In genomic region chr17:76388966-76389888, GRCh38 we compare ENCODE assay signal across 2 cellular contexts.
TF ChIP-seq lines count a peak whose summit lies in the region.

No MANE protein-coding gene starts in this region.

TF ChIP-seq in HepG2, 621 proteins besides CTCF, POLR2A, EP300 and RAD21 (continues in another document):
- TF ChIP-seq ATF6 (CRISPR knock-in tag; conservative IDR thresholded peaks at IDR 0.05), result no peak
- no peak for TF ChIP-seq ZSCAN29 (CRISPR knock-in tag; conservative IDR thresholded peaks at IDR 0.05)
- peak; percentile 77; the same call in 1 of the 2 replicates for TF ChIP-seq ZC3H4 (CRISPR knock-in tag; IDR thresholded peaks at IDR 0.05; ENCODE audit: borderline replicate concordance)
- TF ChIP-seq MAFK (conservative IDR thresholded peaks at IDR 0.05 in 1 of 2, IDR thresholded peaks at IDR 0.05 in 1 of 2; ENCODE audit: low read length in 2 of 2), result no peak
- peak; percentile 54; the same call in 1 of the 2 replicates for TF ChIP-seq SALL2 (CRISPR knock-in tag; IDR thresholded peaks at IDR 0.05)
- TF ChIP-seq ZNF691 (CRISPR knock-in tag; IDR thresholded peaks at IDR 0.05; ENCODE audit: borderline replicate concordance, low read depth), result no peak
- TF ChIP-seq BCL3 (CRISPR knock-in tag; IDR thresholded peaks at IDR 0.05), result no peak
- no peak for TF ChIP-seq BORCS8-MEF2B (CRISPR knock-in tag; IDR thresholded peaks at IDR 0.05)
- TF ChIP-seq ZMYM4 (CRISPR knock-in tag; IDR thresholded peaks at IDR 0.05), result no peak
- TF ChIP-seq TBX3 (IDR thresholded peaks at IDR 0.05; ENCODE audit: borderline replicate concordance), result no peak
- peak; percentile 72; the same call in 1 of the 2 replicates for TF ChIP-seq ZNF891 (CRISPR knock-in tag; IDR thresholded peaks at IDR 0.05)
- TF ChIP-seq MED8 (CRISPR knock-in tag; IDR thresholded peaks at IDR 0.05; ENCODE audit: insufficient replicate concordance), result no peak
- TF ChIP-seq THAP9 (CRISPR knock-in tag; IDR thresholded peaks at IDR 0.05; ENCODE audit: borderline replicate concordance), result no peak
- TF ChIP-seq PPARG (CRISPR knock-in tag; conservative IDR thresholded peaks at IDR 0.05), result no peak
- no peak for TF ChIP-seq ZBTB49 (CRISPR knock-in tag; IDR thresholded peaks at IDR 0.05; ENCODE audit: borderline replicate concordance)
- TF ChIP-seq GATAD2A (CRISPR knock-in tag; IDR thresholded peaks at IDR 0.05), result 0 out of 2 replicates have a peak, but pooled peaks have one; percentile 15
- TF ChIP-seq IRF9 (CRISPR knock-in tag; IDR thresholded peaks at IDR 0.05; ENCODE audit: borderline replicate concordance), result 0 out of 2 replicates have a peak, but pooled peaks have one; percentile 9
- TF ChIP-seq MEF2D (CRISPR knock-in tag; IDR thresholded peaks at IDR 0.05), result no peak

TF ChIP-seq in SK-N-SH treated with all-trans-retinoic acid at 6 μM for 48 hours, 23 proteins besides CTCF, POLR2A, EP300 and RAD21:
- TF ChIP-seq ZNF8 (CRISPR knock-in tag; IDR thresholded peaks at IDR 0.05), result no peak
- no peak for TF ChIP-seq ZC3H10 (CRISPR knock-in tag; IDR thresholded peaks at IDR 0.05)
- no peak for TF ChIP-seq PATZ1 (CRISPR knock-in tag; IDR thresholded peaks at IDR 0.05; ENCODE audit: borderline replicate concordance)
- TF ChIP-seq GLIS3 (CRISPR knock-in tag; IDR thresholded peaks at IDR 0.05), result no peak
- no peak for TF ChIP-seq ZFP3 (CRISPR knock-in tag; IDR thresholded peaks at IDR 0.05)
- TF ChIP-seq TOX (CRISPR knock-in tag; IDR thresholded peaks at IDR 0.05; ENCODE audit: borderline replicate concordance), result no peak
- TF ChIP-seq PPARA (CRISPR knock-in tag; IDR thresholded peaks at IDR 0.05; ENCODE audit: borderline replicate concordance), result no peak
